8 cellular contexts compared by ENCODE assay signal in genomic region chr5:50751064-50751657, GRCh38.
DNase-seq lines count a peak whose midpoint lies in the region; ATAC-seq and TF ChIP-seq lines count a peak whose summit lies in the region.

No MANE protein-coding gene starts in this region.

- intact Hi-C loops in prostate gland (cut with DNase I): no loop called here

- H3K27ac ChIP-seq in prostate gland: no peak overlapping the region

- no peaks in the 10 kb centered on the region for H3K4me1 ChIP-seq in prostate gland (replicated peaks)

- peak; percentile 88 for TF ChIP-seq CTCF in fibroblast of villous mesenchyme (IDR thresholded peaks at IDR 0.05; ENCODE audit: insufficient read depth, low read depth, low read length)
- peak; percentile 42 to 81 (median 70) for TF ChIP-seq CTCF in prostate gland (IDR thresholded peaks at IDR 0.05)

- TF ChIP-seq POLR2A in prostate gland (IDR thresholded peaks at IDR 0.05): no peak

- ATAC-seq in GM18520 (IDR thresholded peaks at IDR 0.05; ENCODE audit: unreplicated experiment) (peak; percentile 79), HG02973 (IDR thresholded peaks at IDR 0.05; ENCODE audit: unreplicated experiment) (peak; percentile 96)

- 59% methylated on average over 5 of the region's 5 CpGs for WGBS in prostate gland

- in situ Hi-C loops in Caki2 (cut with HindIII; ENCODE audit: low pct_unique_long_range_greater_than_20kb, low sequenced_read_pairs): no loop called here

- peak; percentile 28 for DNase-seq in Caki2 (ENCODE audit: low read depth)
- peak; percentile 35 for DNase-seq in NCI-H2171 (lab: John Stamatoyannopoulos, UW)
- peak; percentile 31 for DNase-seq in activated CD4-positive, alpha-beta T cell treated with anti-CD3 and anti-CD28 coated beads for 48 hours
- peak; percentile 62 for DNase-seq in fibroblast of villous mesenchyme (ENCODE audit: low read depth)
- peak; percentile 31 for DNase-seq in prostate gland (ENCODE audit: low spot score)
- no peak for DNase-seq in islet precursor cell

- H3K27me3 ChIP-seq in prostate gland (replicated peaks; ENCODE audit: insufficient read depth): no peaks in the 10 kb centered on the region

- H3K36me3 ChIP-seq in prostate gland: no peaks in the 10 kb centered on the region

- H3K9me3 ChIP-seq in prostate gland: no peaks in the 10 kb centered on the region

- H3K4me3 ChIP-seq in fibroblast of villous mesenchyme (ENCODE audit: low read depth, low read length): no peak overlapping the region
- H3K4me3 ChIP-seq in prostate gland: no peak overlapping the region
